8 cellular contexts compared by ENCODE assay signal in genomic region chr1:228212966-228213844, GRCh38. TPM values are rescaled to one million over a fixed set of nuclear protein-coding genes. Genes with fewer than 3 reads are reported as not detected.
DNase-seq lines count a peak whose midpoint lies in the region; ATAC-seq and TF ChIP-seq lines count a peak whose summit lies in the region.

No MANE protein-coding gene starts in this region.

- H3K4me1 Mint-ChIP-seq in CD4-positive, alpha-beta T cell (ENCODE audit: low read depth): peaks cover 12% of the 10 kb centered on the region

- H3K4me3 ChIP-seq in HL-60 (replicated peaks; ENCODE audit: insufficient read depth, low read length): peak overlapping the region; percentile 37
- peak overlapping the region; percentile 57 for H3K4me3 ChIP-seq in epithelial cell of esophagus (ENCODE audit: low read length)
- peak overlapping the region; percentile 24 for H3K4me3 ChIP-seq in mononuclear cell (ENCODE audit: low read length)

- H3K27ac ChIP-seq in CD4-positive, alpha-beta T cell (ENCODE audit: low read depth, low read length): peak overlapping the region; percentile 21
- no peak overlapping the region for H3K27ac ChIP-seq in HL-60 (replicated peaks)

- no peaks in the 10 kb centered on the region for H3K9me3 Mint-ChIP-seq in CD4-positive, alpha-beta T cell

- peak; percentile 89 for ATAC-seq in CD4-positive, alpha-beta T cell (ENCODE audit: poor library complexity)
- peak; percentile 96 for ATAC-seq in GM19467 (IDR thresholded peaks at IDR 0.05; ENCODE audit: unreplicated experiment)

- H3K4me3 Mint-ChIP-seq in CD4-positive, alpha-beta T cell: peak overlapping the region; percentile 92

- no peaks in the 10 kb centered on the region for H3K27me3 ChIP-seq in CD4-positive, alpha-beta T cell (ENCODE audit: control insufficient read depth, insufficient read depth, low read length)
- peaks cover 6% of the 10 kb centered on the region for H3K27me3 ChIP-seq in HL-60 (ENCODE audit: insufficient read depth, poor library complexity, severe bottlenecking)
- H3K27me3 ChIP-seq in mononuclear cell (ENCODE audit: insufficient read depth, low read length): no peaks in the 10 kb centered on the region

- no peaks in the 10 kb centered on the region for H3K4me1 ChIP-seq in mononuclear cell (ENCODE audit: insufficient read depth, low read length)

- POLR2A ChIA-PET in CD4-positive, alpha-beta T cell (lab: Charles Lee): interaction anchor here (0.7 to 1.9 kb wide), 7 partner anchors 46 to 273 kb away, joined by 3 to 7 read pairs (median 4); partner anchors contain the start of genes ARF1, IBA57 and TRIM11

- H3K27ac Mint-ChIP-seq in CD4-positive, alpha-beta T cell: peak overlapping the region; percentile 86

- no peaks in the 10 kb centered on the region for H3K9me3 ChIP-seq in CD4-positive, alpha-beta T cell (ENCODE audit: control insufficient read depth, low read length)
- H3K9me3 ChIP-seq in mononuclear cell (ENCODE audit: low read depth, low read length): no peaks in the 10 kb centered on the region

- DNase-seq in CD4-positive, alpha-beta T cell: peak; percentile 83 to 94 (median 88)
- DNase-seq in HL-60 (ENCODE audit: low read depth in 1 of 2, low spot score in 1 of 2): peak; percentile 64 to 82
- DNase-seq in NOMO-1 treated with DMSO at 0.1 percent for 48 hours (lab: John Stamatoyannopoulos, UW; ENCODE audit: unreplicated experiment): peak; percentile 88
- peak; percentile 79 for DNase-seq in activated CD8-positive, alpha-beta memory T cell treated with anti-CD3 and anti-CD28 coated beads, Interleukin-2, amount 50 U/mL, for 1 hour (ENCODE audit: extremely low read depth)
- peak; percentile 90 for DNase-seq in epithelial cell of esophagus (ENCODE audit: low read depth)
- DNase-seq in stimulated activated CD8-positive, alpha-beta memory T cell treated with anti-CD3 and anti-CD28 coated beads, Interleukin-4, amount 100 ng/mL, for 1 hour (ENCODE audit: low read depth in 2 of 2, low spot score in 1 of 2): peak; percentile 78 to 83

- H3K27me3 Mint-ChIP-seq in CD4-positive, alpha-beta T cell: no peaks in the 10 kb centered on the region

- intact Hi-C loops in CD4-positive, alpha-beta T cell (cut with DNase I, micrococcal nuclease): loop anchor here (1.0 to 5.0 kb wide), 9 partner anchors 38 to 302 kb away; partner anchors contain the start of genes MRPL55 (in 1 of the 2) and RNF187 (in 1 of the 2)

- H3K36me3 Mint-ChIP-seq in CD4-positive, alpha-beta T cell (ENCODE audit: low read depth): peaks cover 18% of the 10 kb centered on the region

- CTCF ChIA-PET in CD4-positive, alpha-beta T cell (lab: Charles Lee): interaction anchor here (0.7 to 2.1 kb wide), 9 partner anchors 32 to 288 kb away, joined by 3 to 9 read pairs (median 4); partner anchors contain the start of gene IBA57

- peak; percentile 59 for TF ChIP-seq CTCF in CD4-positive, alpha-beta T cell (IDR thresholded peaks at IDR 0.05)
- TF ChIP-seq CTCF in HL-60 (IDR thresholded peaks at IDR 0.05; ENCODE audit: insufficient read depth, low read length) (no peak), epithelial cell of esophagus (IDR thresholded peaks at IDR 0.05; ENCODE audit: insufficient read depth, low read depth, low read length, missing control alignments) (peak; percentile 54)

RNA-seq across cellular contexts. Expression of gene OBSCN, which starts 5.4 kb away (rescaled TPM):
- 10 to 100 TPM; 80.8 to 82.2 TPM for total RNA-seq in CD4-positive, alpha-beta T cell
- 26.3 TPM for total RNA-seq in mononuclear cell

RNA-seq across cellular contexts. Expression of gene IBA57, which starts 47.6 kb away (rescaled TPM):
- total RNA-seq in CD4-positive, alpha-beta T cell: 10 to 100 TPM; 19.7 to 19.9 TPM
- 4.7 TPM for total RNA-seq in mononuclear cell
